ENCODE assay signal across 8 cellular contexts in genomic region chr1:32200226-32201010, GRCh38. TPM values are rescaled to one million over a fixed set of nuclear protein-coding genes. Genes with fewer than 3 reads are reported as not detected.
DNase-seq lines count a peak whose midpoint lies in the region; ATAC-seq and TF ChIP-seq lines count a peak whose summit lies in the region.

Gene CCDC28B, plus strand, starts transcription at chr1:32200595. Its CDS starts 1,341 bp downstream, at chr1:32201936.

- intact Hi-C loops in T-helper 1 cell treated with Interleukin-12 subunit alpha and Interleukin-12 subunit beta and Interleukin-4 antibody, amounts not matched to agents 30 ng/mL and 1 ng/mL, for 36 hours (cut with micrococcal nuclease), result loop anchor here (1.0 to 5.0 kb wide), 9 partner anchors 20 to 450 kb away; partner anchors contain the start of genes BSDC1, EIF3I, LCK and PTP4A2
- intact Hi-C loops in left cardiac atrium (cut with DNase I), result no loop called here

- in situ Hi-C loops in GM13976 (cut with MboI; ENCODE audit: low sequenced_read_pairs, unreplicated experiment), result no loop called here

- DNase-seq in GM13976 (ENCODE audit: low spot score), result peak; percentile 82
- DNase-seq in MV-4-11 (lab: John Stamatoyannopoulos, UW), result peak; percentile 44
- DNase-seq in anterior cingulate cortex (lab: John Stamatoyannopoulos, UW), result peak in 56 of 58 donors; percentile 23 to 86 (median 59)
- DNase-seq in left cardiac atrium, result peak; percentile 86
- DNase-seq in pons (ENCODE audit: low spot score), result peak; percentile 56
- DNase-seq in GM19240 (ENCODE audit: insufficient read length, low spot score), result no peak

- ATAC-seq in left cardiac atrium (peak; percentile 61 to 62), HG02571 (IDR thresholded peaks at IDR 0.05; ENCODE audit: unreplicated experiment) (no peak)

- no peak for TF ChIP-seq CTCF in GM13976 (IDR thresholded peaks at IDR 0.05; ENCODE audit: borderline replicate concordance, control extremely low read depth, extremely low read depth, insufficient read depth, missing control alignments)

RNA-seq across cellular contexts. Expression of gene CCDC28B, which starts in this region (rescaled TPM):
- 31.7 and 33.2 TPM in 2 replicates for total RNA-seq in T-helper 1 cell treated with Interleukin-12 subunit alpha and Interleukin-12 subunit beta and Interleukin-4 antibody, amounts not matched to agents 30 ng/mL and 1 ng/mL, for 36 hours
- 10 to 100 TPM in 1 of 2 donors, 1 to 10 TPM in 1; 7.5 to 13.8 TPM for total RNA-seq in left cardiac atrium
